ENCODE assay signal across 9 cellular contexts in the genomic region with DNA sequence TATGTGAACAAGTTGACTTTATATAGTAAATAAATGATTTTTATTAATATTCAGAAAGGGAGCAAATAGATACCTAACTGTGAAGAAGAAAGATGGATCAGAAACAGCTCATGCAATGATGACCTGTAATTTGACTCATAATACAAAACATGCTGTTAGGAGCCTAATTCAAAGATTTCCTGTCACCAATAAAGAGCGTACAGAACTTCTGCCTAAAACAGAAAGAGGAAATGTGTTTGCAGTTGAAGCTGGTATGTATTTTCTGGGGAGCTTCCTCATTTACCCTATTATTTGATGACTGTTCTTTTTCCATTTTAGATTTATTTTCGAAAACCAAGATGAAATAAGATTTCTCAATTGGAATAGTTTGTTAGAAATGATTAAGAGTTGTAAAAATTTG. TPM values are rescaled to one million over a fixed set of nuclear protein-coding genes. Genes with fewer than 3 reads are reported as not detected.
DNase-seq lines count a peak whose midpoint lies in the region; ATAC-seq and TF ChIP-seq lines count a peak whose summit lies in the region.
"Had no signal": no experiment of that assay in that cellular context is flagged by ENCODE, and none has a peak within 500 bp of the region (broad histone marks: within the 10 kb centered on the region; RNA-seq: fewer than 3 reads in every experiment).

No MANE protein-coding gene starts in this region.

- CTCF ChIA-PET in activated B cell treated with CpG ODN at 0.5 μM for 24 hours (lab: Charles Lee) = interaction anchor here (0.7 to 1.4 kb wide), 2 partner anchors 11 to 18 kb away, joined by 3 to 4 read pairs; partner anchors contain the start of gene YTHDC2

- peak; percentile 77 for DNase-seq in CD1c-positive myeloid dendritic cell (ENCODE audit: extremely low spot score)
- DNase-seq in activated B cell treated with CpG ODN at 0.5 μM for 24 hours = no peak
- DNase-seq in NCI-H1105 treated with DMSO at 0.1 percent for 48 hours (lab: John Stamatoyannopoulos, UW) = no peak
- no peak for DNase-seq in NCI-H1417 treated with DMSO at 0.1 percent for 48 hours (lab: John Stamatoyannopoulos, UW)
- DNase-seq in NCI-H146 (lab: John Stamatoyannopoulos, UW) = no peak
- DNase-seq: activated CD4-positive, alpha-beta T cell treated with anti-CD3 and anti-CD28 coated beads, Interleukin-2, amount 50 U/mL, for 4 hours had no signal

- H3K36me3 Mint-ChIP-seq in activated B cell treated with CpG ODN at 0.5 μM for 24 hours (ENCODE audit: low read depth) = peaks cover 28% of the 10 kb centered on the region

- H3K27me3 Mint-ChIP-seq in activated B cell treated with CpG ODN at 0.5 μM for 24 hours = no peaks in the 10 kb centered on the region

- peak overlapping the region; percentile 28 for H3K4me3 Mint-ChIP-seq in activated B cell treated with CpG ODN at 0.5 μM for 24 hours

- intact Hi-C loops in activated B cell treated with CpG ODN at 0.5 μM for 24 hours (cut with micrococcal nuclease) = loop anchor here (1.0 to 5.0 kb wide), 4 partner anchors 12 to 1368 kb away; partner anchors contain the start of gene YTHDC2

- peaks cover 3% of the 10 kb centered on the region for H3K9me3 Mint-ChIP-seq in activated B cell treated with CpG ODN at 0.5 μM for 24 hours

- TF ChIP-seq CTCF in activated B cell treated with CpG ODN at 0.5 μM for 24 hours (IDR thresholded peaks at IDR 0.05) = no peak

- H3K4me1 Mint-ChIP-seq in activated B cell treated with CpG ODN at 0.5 μM for 24 hours = peaks cover 41% of the 10 kb centered on the region

- ATAC-seq in GM19328 (IDR thresholded peaks at IDR 0.05; ENCODE audit: unreplicated experiment) = peak; percentile 64
- ATAC-seq in HG03139 (IDR thresholded peaks at IDR 0.05; ENCODE audit: unreplicated experiment) = peak; percentile 66
- peak; percentile 79 for ATAC-seq in activated B cell treated with CpG ODN at 0.5 μM for 24 hours (ENCODE audit: low read depth)
- no peak for ATAC-seq in HG03045 (IDR thresholded peaks at IDR 0.05; ENCODE audit: unreplicated experiment)

- H3K27ac Mint-ChIP-seq in activated B cell treated with CpG ODN at 0.5 μM for 24 hours = peak overlapping the region; percentile 77

- POLR2A ChIA-PET in activated B cell treated with CpG ODN at 0.5 μM for 24 hours (lab: Charles Lee) = interaction anchor here (0.8 to 1.9 kb wide), 2 partner anchors 10 to 11 kb away, joined by 7 to 15 read pairs; partner anchors contain the start of gene YTHDC2

RNA-seq across cellular contexts. Expression of gene YTHDC2, which starts 11.4 kb away (rescaled TPM):
- total RNA-seq in activated B cell treated with CpG ODN at 0.5 μM for 24 hours = 41.7 and 44.8 TPM in 2 replicates

RNA-seq across cellular contexts. Expression of gene MCC, which starts 36.7 kb away (rescaled TPM):
- 0.22 and 0.32 TPM in 2 replicates for total RNA-seq in activated B cell treated with CpG ODN at 0.5 μM for 24 hours
